Comparison of ENCODE assay signal across 17 cellular contexts in the genomic region with DNA sequence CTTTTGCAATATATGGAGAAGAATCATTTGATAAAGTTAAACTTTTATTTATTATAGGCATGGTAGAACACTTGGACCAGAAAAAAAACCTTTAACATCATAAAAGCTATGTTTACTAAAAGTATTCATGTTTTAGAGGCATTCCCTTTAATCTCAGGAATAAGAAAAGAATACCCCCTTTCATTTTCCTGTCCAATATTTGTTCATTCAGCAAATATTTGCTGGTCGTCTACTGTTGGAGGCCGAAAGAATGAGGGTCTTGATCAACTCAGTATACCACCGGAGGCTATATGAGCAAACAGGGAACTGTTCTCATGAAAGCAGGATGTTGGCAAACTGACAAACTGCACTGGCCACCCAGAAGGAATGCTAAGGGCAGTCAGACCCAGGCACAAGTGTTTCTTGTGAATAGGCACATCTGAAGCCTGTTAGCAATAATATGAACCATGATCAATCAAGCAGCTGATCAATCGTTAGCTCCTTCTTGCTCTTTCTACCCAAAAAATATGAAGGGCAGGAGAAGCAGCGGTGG.
DNase-seq lines count a peak whose midpoint lies in the region; ATAC-seq and TF ChIP-seq lines count a peak whose summit lies in the region.
"Had no signal": no experiment of that assay in that cellular context is flagged by ENCODE, and none has a peak within 500 bp of the region (broad histone marks: within the 10 kb centered on the region; RNA-seq: fewer than 3 reads in every experiment).

No MANE protein-coding gene starts in this region.

- peak overlapping the region; percentile 8 for H2AFZ ChIP-seq in IMR-90 (replicated peaks; ENCODE audit: low read length, poor library complexity)

- no peak overlapping the region for H2BK5ac ChIP-seq in IMR-90 (ENCODE audit: low read depth, low read length, poor library complexity, severe bottlenecking)

- WGBS in IMR-90 (ENCODE audit: extremely low coverage in 2 of 2, insufficient read length in 1 of 2), 2 experiments: no CpG with 5 or more reads among the region's 5 CpGs

- H3K36me3 ChIP-seq in IMR-90 (ENCODE audit: control insufficient read depth, insufficient read depth, low read length) (no peaks in the 10 kb centered on the region), left lung (no peaks in the 10 kb centered on the region)

- H3K4me3 ChIP-seq in IMR-90 (ENCODE audit: insufficient read depth, low read depth, low read length): no peak overlapping the region
- no peak overlapping the region for H3K4me3 ChIP-seq in left lung
- H3K4me3 ChIP-seq: A549, SK-N-MC had no signal

- CTCF ChIA-PET in IMR-90 (lab: Yijun Ruan, JAX): no interaction called here
- CTCF ChIA-PET in activated CD8-positive, alpha-beta memory T cell treated with anti-CD3 and anti-CD28 coated beads, Interleukin-2, amount 10 ng/mL, durations not matched to agents 7 days and 5 days (lab: Charles Lee): no interaction called here

- in situ Hi-C loops in IMR-90 (cut with MboI; ENCODE audit: low sequenced_read_pairs): no loop called here

- H3K4me3 Mint-ChIP-seq in activated CD8-positive, alpha-beta memory T cell treated with anti-CD3 and anti-CD28 coated beads, Interleukin-2, amount 10 ng/mL, durations not matched to agents 7 days and 5 days: no peak overlapping the region
- no peak overlapping the region for H3K4me3 Mint-ChIP-seq in progenitor cell of endocrine pancreas (ENCODE audit: low read depth)
- H3K4me3 Mint-ChIP-seq: CD4-positive, CD25-positive, alpha-beta regulatory T cell; IgD-negative memory B cell had no signal

- peaks cover 3% of the 10 kb centered on the region for H3K9me1 ChIP-seq in IMR-90 (ENCODE audit: insufficient read depth, low read length)

- no peaks in the 10 kb centered on the region for H4K20me1 ChIP-seq in IMR-90 (ENCODE audit: insufficient read depth, low read length)

- no peak for TF ChIP-seq RAD21 in IMR-90 (IDR thresholded peaks at IDR 0.05; ENCODE audit: low read length)

- no peaks in the 10 kb centered on the region; the same call in 1 of the 2 replicates for H3K4me1 ChIP-seq in IMR-90 (ENCODE audit: control insufficient read depth, insufficient read depth, low read length)
- H3K4me1 ChIP-seq in left lung: no peaks in the 10 kb centered on the region

- no peaks in the 10 kb centered on the region for H3K27me3 Mint-ChIP-seq in activated CD8-positive, alpha-beta memory T cell treated with anti-CD3 and anti-CD28 coated beads, Interleukin-2, amount 10 ng/mL, durations not matched to agents 7 days and 5 days
- no peaks in the 10 kb centered on the region for H3K27me3 Mint-ChIP-seq in progenitor cell of endocrine pancreas
- H3K27me3 Mint-ChIP-seq: CD4-positive, CD25-positive, alpha-beta regulatory T cell; IgD-negative memory B cell had no signal

- ATAC-seq in IMR-90 (ENCODE audit: low read depth) (no peak), left lung (peak; percentile 21), GM21360 (IDR thresholded peaks at IDR 0.05; ENCODE audit: unreplicated experiment) (no peak)
- no peak for ATAC-seq in activated CD8-positive, alpha-beta memory T cell treated with anti-CD3 and anti-CD28 coated beads, Interleukin-2, amount 10 ng/mL, durations not matched to agents 7 days and 5 days
- ATAC-seq: A549 had no signal

- peaks cover 7% of the 10 kb centered on the region for H3K9me3 Mint-ChIP-seq in activated CD8-positive, alpha-beta memory T cell treated with anti-CD3 and anti-CD28 coated beads, Interleukin-2, amount 10 ng/mL, durations not matched to agents 7 days and 5 days (ENCODE audit: low read depth)
- H3K9me3 Mint-ChIP-seq in progenitor cell of endocrine pancreas (ENCODE audit: low read depth): peaks cover 6% of the 10 kb centered on the region

- TF ChIP-seq POLR2A in IMR-90 (IDR thresholded peaks at IDR 0.05; ENCODE audit: low read depth, low read length): no peak

- H3K4me1 Mint-ChIP-seq in activated CD8-positive, alpha-beta memory T cell treated with anti-CD3 and anti-CD28 coated beads, Interleukin-2, amount 10 ng/mL, durations not matched to agents 7 days and 5 days: no peaks in the 10 kb centered on the region
- no peaks in the 10 kb centered on the region for H3K4me1 Mint-ChIP-seq in progenitor cell of endocrine pancreas (ENCODE audit: low read depth)
- H3K4me1 Mint-ChIP-seq: CD4-positive, CD25-positive, alpha-beta regulatory T cell; IgD-negative memory B cell had no signal

- H3K18ac ChIP-seq in IMR-90 (ENCODE audit: low read depth, low read length): no peak overlapping the region

- H3K27ac ChIP-seq in IMR-90 (ENCODE audit: insufficient read depth, low read length) (no peak overlapping the region), left lung (no peak overlapping the region)
- H3K27ac ChIP-seq: A549, SK-N-MC had no signal

- H3K56ac ChIP-seq in IMR-90 (ENCODE audit: extremely low read depth, insufficient read depth, low read length): no peak overlapping the region

- H3K23ac ChIP-seq in IMR-90 (ENCODE audit: low read depth, low read length): no peak overlapping the region

- POLR2A ChIA-PET in IMR-90 (lab: Charles Lee; ENCODE audit: unreplicated experiment): no interaction called here

- peak; percentile 82 for DNase-seq in COLO829 (ENCODE audit: low spot score)
- peak; percentile 12 for DNase-seq in IMR-90
- DNase-seq in astrocyte of the hippocampus (ENCODE audit: low read depth, low spot score): peak; percentile 47
- no peak for DNase-seq in left lung
- no peak for DNase-seq in activated CD8-positive, alpha-beta memory T cell treated with anti-CD3 and anti-CD28 coated beads, Interleukin-2, amount 10 ng/mL, durations not matched to agents 7 days and 5 days
- no peak for DNase-seq in activated gamma-delta T cell (lab: John Stamatoyannopoulos, UW)
- DNase-seq in progenitor cell of endocrine pancreas (ENCODE audit: low spot score, unreplicated experiment): no peak
- DNase-seq: AML-193; CD4-positive, CD25-positive, alpha-beta regulatory T cell; DMS79 treated with DMSO at 0.1 percent for 48 hours; NCI-H1436; NCI-H2029 treated with DMSO at 0.1 percent for 48 hours; OCI-M1 had no signal

- no peak overlapping the region for H2AK9ac ChIP-seq in IMR-90 (replicated peaks; ENCODE audit: low read depth, low read length, poor library complexity)

- H3K27me3 ChIP-seq in IMR-90 (ENCODE audit: control insufficient read depth, insufficient read depth, low read length): no peaks in the 10 kb centered on the region
- H3K27me3 ChIP-seq in left lung: no peaks in the 10 kb centered on the region

- H3K4me2 ChIP-seq in IMR-90 (ENCODE audit: low read depth, low read length): no peak overlapping the region
- H3K4me2 ChIP-seq: A549 had no signal

- no peak overlapping the region for H3K9ac ChIP-seq in IMR-90 (ENCODE audit: low read depth, low read length)

- H3K4ac ChIP-seq in IMR-90 (ENCODE audit: low read depth, low read length): no peak overlapping the region; the same call in 1 of the 2 replicates

- H3K9me3 ChIP-seq in IMR-90 (ENCODE audit: control insufficient read depth, insufficient read depth, low read length) (peaks cover 4% of the 10 kb centered on the region), left lung (peaks cover 0 to 8% of the 10 kb centered on the region in 2 donors)
- H3K9me3 ChIP-seq: A549 had no signal

- H2AK5ac ChIP-seq in IMR-90 (ENCODE audit: low read depth, low read length): no peak overlapping the region; the same call in 1 of the 2 replicates

- H4K8ac ChIP-seq in IMR-90 (ENCODE audit: low read depth in 2 of 2, low read length in 2 of 2): no peak overlapping the region

- TF ChIP-seq CTCF in IMR-90 (conservative IDR thresholded peaks at IDR 0.05; ENCODE audit: low read depth, low read length) (no peak), left lung (IDR thresholded peaks at IDR 0.05) (no peak), progenitor cell of endocrine pancreas (IDR thresholded peaks at IDR 0.05; ENCODE audit: unreplicated experiment) (no peak)

- no TSS peak for BruUV-seq in IMR-90 (replicated peaks; lab: Mats Ljungman, UMichigan)

- no peak overlapping the region for H4K5ac ChIP-seq in IMR-90 (ENCODE audit: low read depth, low read length)

- H3K79me1 ChIP-seq in IMR-90 (ENCODE audit: low read depth in 1 of 2, low read length in 2 of 2): no peaks in the 10 kb centered on the region

- no peak overlapping the region for H4K91ac ChIP-seq in IMR-90 (ENCODE audit: insufficient read depth, low read depth, low read length)

- dilution Hi-C loops in IMR-90 (cut with HindIII; ENCODE audit: low sequenced_read_pairs, unreplicated experiment): no loop called here

- no peaks in the 10 kb centered on the region for H3K36me3 Mint-ChIP-seq in activated CD8-positive, alpha-beta memory T cell treated with anti-CD3 and anti-CD28 coated beads, Interleukin-2, amount 10 ng/mL, durations not matched to agents 7 days and 5 days
- H3K36me3 Mint-ChIP-seq in progenitor cell of endocrine pancreas (ENCODE audit: insufficient read depth): peaks cover 1% of the 10 kb centered on the region
- H3K36me3 Mint-ChIP-seq: CD4-positive, CD25-positive, alpha-beta regulatory T cell had no signal

- H3K14ac ChIP-seq in IMR-90 (replicated peaks; ENCODE audit: low read depth, low read length): no peak overlapping the region

- intact Hi-C loops in IMR-90 (cut with micrococcal nuclease): no loop called here
- intact Hi-C loops in left lung (cut with DNase I): no loop called here

- no peak overlapping the region for H3K27ac Mint-ChIP-seq in activated CD8-positive, alpha-beta memory T cell treated with anti-CD3 and anti-CD28 coated beads, Interleukin-2, amount 10 ng/mL, durations not matched to agents 7 days and 5 days
- H3K27ac Mint-ChIP-seq in progenitor cell of endocrine pancreas: no peak overlapping the region
- H3K27ac Mint-ChIP-seq: CD4-positive, CD25-positive, alpha-beta regulatory T cell; IgD-negative memory B cell had no signal

- H2BK15ac ChIP-seq in IMR-90 (ENCODE audit: low read depth, low read length): peak overlapping the region; percentile 74; the same call in 1 of the 3 replicates

- no peak overlapping the region for H2BK20ac ChIP-seq in IMR-90 (ENCODE audit: low read depth, low read length)

- H2BK120ac ChIP-seq in IMR-90 (ENCODE audit: low read depth, low read length): no peak overlapping the region

TF ChIP-seq in IMR-90, 13 proteins besides CTCF, POLR2A, EP300 and RAD21:
- no peak for TF ChIP-seq FOS (IDR thresholded peaks at IDR 0.05; ENCODE audit: low read depth, low read length)

Comparison
In these comparisons a context has a peak if more than half of its experiments do, and no peak if none do; other contexts are left out.
1. DNase-seq: peak in COLO829 (single experiment), IMR-90 (single experiment) and astrocyte of the hippocampus (single experiment); none in left lung (0 of 2), activated CD8-positive, alpha-beta memory T cell treated with anti-CD3 and anti-CD28 coated beads, Interleukin-2, amount 10 ng/mL, durations not matched to agents 7 days and 5 days (single experiment), activated gamma-delta T cell (single experiment) and progenitor cell of endocrine pancreas (single experiment).